Comparison of ENCODE assay signal across 1 cellular context in the genomic region with DNA sequence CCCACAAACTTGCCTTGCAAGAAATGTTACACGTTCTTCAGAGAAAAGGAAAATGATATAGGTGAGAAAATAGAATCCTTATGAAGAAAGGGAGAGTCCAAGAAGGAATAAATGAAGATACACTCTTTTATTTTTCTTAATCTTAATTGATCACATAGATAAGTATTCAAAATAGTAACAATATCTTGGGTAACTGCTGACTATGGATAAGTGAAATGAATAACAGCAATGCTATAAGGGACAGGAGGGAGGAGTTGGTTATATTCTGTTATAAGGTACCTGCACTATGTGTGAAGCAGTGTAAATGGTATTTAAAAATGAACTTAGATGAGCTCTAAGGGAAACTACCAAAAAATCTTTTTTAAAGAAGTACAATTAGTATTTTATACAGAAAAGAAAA.
A peak's percentile ranks its signal among the peaks of the same experiment; 100 is the strongest.
TF ChIP-seq lines count a peak whose summit lies in the region.

No MANE protein-coding gene starts in this region.

TF ChIP-seq in K562, 482 proteins besides CTCF, POLR2A, EP300 and RAD21:
- TF ChIP-seq ARID3A (IDR thresholded peaks at IDR 0.05; ENCODE audit: borderline replicate concordance, low read depth, low read length) (0 out of 2 replicates have a peak, but pooled peaks have one; percentile 14), ZNF316 (IDR thresholded peaks at IDR 0.05) (peak; percentile 93), MGA (IDR thresholded peaks at IDR 0.05) (peak; percentile 25; the same call in 1 of the 2 replicates), MAFG (tag; conservative IDR thresholded peaks at IDR 0.05) (peak; percentile 61), MAFF (IDR thresholded peaks at IDR 0.05; ENCODE audit: low read length) (peak; percentile 10; the same call in 1 of the 2 replicates), C11orf30 (IDR thresholded peaks at IDR 0.05; ENCODE audit: low read depth) (peak; percentile 84), ZNF518B (CRISPR knock-in tag; IDR thresholded peaks at IDR 0.05) (no peak), PRPF4 (IDR thresholded peaks at IDR 0.05; ENCODE audit: insufficient read depth, low read depth, low read length, poor library complexity, severe bottlenecking) (no peak), NCOA2 (IDR thresholded peaks at IDR 0.05; ENCODE audit: partially characterized antibody in 2 of 2) (peak in 1 of 2 experiments; percentile 39)
